ENCODE assay signal across 1 cellular context in genomic region chr20:58646703-58647102, GRCh38.
TF ChIP-seq lines count a peak whose summit lies in the region.

No MANE protein-coding gene starts in this region.

TF ChIP-seq in H1, 55 proteins besides CTCF, POLR2A, EP300 and RAD21:
- no peak for TF ChIP-seq SIRT6 (IDR thresholded peaks at IDR 0.05; ENCODE audit: low read length)
- no peak for TF ChIP-seq POU5F1 (IDR thresholded peaks at IDR 0.05; ENCODE audit: low read depth, low read length)
- TF ChIP-seq E2F6 (IDR thresholded peaks at IDR 0.05): no peak
- TF ChIP-seq NANOG (IDR thresholded peaks at IDR 0.05; ENCODE audit: insufficient read depth, low read depth, low read length, poor library complexity, severe bottlenecking): no peak
- TF ChIP-seq CHD1 (IDR thresholded peaks at IDR 0.05; ENCODE audit: low read depth, low read length): no peak
- no peak for TF ChIP-seq RNF2 (IDR thresholded peaks at IDR 0.05; ENCODE audit: borderline replicate concordance, low read depth, low read length, missing control alignments, poor library complexity, severe bottlenecking)
- TF ChIP-seq SAP30 (IDR thresholded peaks at IDR 0.05; ENCODE audit: insufficient read depth, insufficient replicate concordance, low read length): no peak
- no peak for TF ChIP-seq GABPA (IDR thresholded peaks at IDR 0.05; ENCODE audit: borderline replicate concordance, insufficient read depth, low read length)
- TF ChIP-seq TAF7 (optimal IDR thresholded peaks at IDR 0.05; ENCODE audit: borderline replicate concordance, low read depth, low read length): no peak
- no peak for TF ChIP-seq BACH1 (IDR thresholded peaks at IDR 0.05; ENCODE audit: low read length)
- no peak for TF ChIP-seq YY1 (IDR thresholded peaks at IDR 0.05; ENCODE audit: low read depth, low read length)
- TF ChIP-seq SIN3A (conservative IDR thresholded peaks at IDR 0.05 in 1 of 2, IDR thresholded peaks at IDR 0.05 in 1 of 2; ENCODE audit: low read depth in 1 of 2, low read length in 2 of 2): no peak
- TF ChIP-seq USF2 (IDR thresholded peaks at IDR 0.05; ENCODE audit: low read length): no peak
- TF ChIP-seq CBX5 (IDR thresholded peaks at IDR 0.05; ENCODE audit: low read depth, low read length): no peak
- TF ChIP-seq POLR2AphosphoS5 (IDR thresholded peaks at IDR 0.05; ENCODE audit: low read depth, low read length): no peak
- TF ChIP-seq HDAC6 (IDR thresholded peaks at IDR 0.05; ENCODE audit: low read depth, low read length): no peak
- no peak for TF ChIP-seq ZNF274 (IDR thresholded peaks at IDR 0.05; ENCODE audit: borderline replicate concordance, extremely low read depth, low read length)
- TF ChIP-seq ATF3 (IDR thresholded peaks at IDR 0.05; ENCODE audit: insufficient read depth, low read depth, low read length): no peak
- no peak for TF ChIP-seq CBX8 (IDR thresholded peaks at IDR 0.05; ENCODE audit: borderline replicate concordance, low read depth, low read length)
